Comparison of ENCODE assay signal across 13 cellular contexts in genomic region chr19:1648926-1649541, GRCh38. TPM values are rescaled to one million over a fixed set of nuclear protein-coding genes. Genes with fewer than 3 reads are reported as not detected.
DNase-seq lines count a peak whose midpoint lies in the region; ATAC-seq and TF ChIP-seq lines count a peak whose summit lies in the region.
"Had no signal": no experiment of that assay in that cellular context is flagged by ENCODE, and none has a peak within 500 bp of the region (broad histone marks: within the 10 kb centered on the region; RNA-seq: fewer than 3 reads in every experiment).

No MANE protein-coding gene starts in this region.

- peak overlapping the region in 2 of 4 donors; percentile 84 to 96 for H3K27ac ChIP-seq in Peyer's patch
- H3K27ac ChIP-seq in mesendoderm (ENCODE audit: low read depth, low read length): no peak overlapping the region
- no peak overlapping the region for H3K27ac ChIP-seq in adrenal gland

- peak overlapping the region; percentile 88 to 98 (median 94) for H3K4me3 Mint-ChIP-seq in naive B cell
- H3K4me3 Mint-ChIP-seq: dendritic cell treated with granulocyte-macrophage colony-stimulating factor and Interleukin-4, amounts not matched to agents 40 ng/mL and 50 ng/mL, for 4 days had no signal

- H3K4me2 ChIP-seq in mesendoderm (ENCODE audit: low read length): no peak overlapping the region

- no peak overlapping the region for H4K5ac ChIP-seq in mesendoderm (ENCODE audit: low read length)

- H3K4me1 ChIP-seq in Peyer's patch (peaks cover 0 to 26% (median 13%) of the 10 kb centered on the region in 4 donors), mesendoderm (ENCODE audit: control insufficient read depth, low read depth, low read length) (peaks cover 2% of the 10 kb centered on the region), adrenal gland (replicated peaks in 1 of 2) (peaks cover 10 to 13% of the 10 kb centered on the region in 2 donors)
- H3K4me1 ChIP-seq: Caco-2 had no signal

- no peak overlapping the region for H3K23ac ChIP-seq in mesendoderm (ENCODE audit: low read length)

- TF ChIP-seq CTCF in GM06990 (IDR thresholded peaks at IDR 0.05; ENCODE audit: insufficient read depth, low read length, poor library complexity, severe bottlenecking): peak; percentile 24
- TF ChIP-seq CTCF in Peyer's patch (IDR thresholded peaks at IDR 0.05): no peak
- TF ChIP-seq CTCF in adrenal gland (IDR thresholded peaks at IDR 0.05): no peak

- H3K18ac ChIP-seq in mesendoderm (ENCODE audit: low read length): no peak overlapping the region

- peaks cover 41% of the 10 kb centered on the region for H3K79me2 ChIP-seq in mesendoderm (ENCODE audit: control insufficient read depth, insufficient read depth, low read length)

- no peak overlapping the region for H3K4ac ChIP-seq in mesendoderm (ENCODE audit: low read depth, low read length)

- ATAC-seq in naive B cell (ENCODE audit: low read depth in 2 of 2): no peak
- no peak for ATAC-seq in left colon

- no peak overlapping the region for H2BK15ac ChIP-seq in mesendoderm (replicated peaks; ENCODE audit: low read depth)

- H3K79me1 ChIP-seq in mesendoderm (ENCODE audit: low read length): peaks cover 13% of the 10 kb centered on the region

- H3K9me3 ChIP-seq in Peyer's patch (no peaks in the 10 kb centered on the region), adrenal gland (replicated peaks in 1 of 3) (no peaks in the 10 kb centered on the region)
- H3K9me3 ChIP-seq: Caco-2 had no signal

- DNase-seq in GM06990 (ENCODE audit: extremely low read depth, insufficient read length) (no peak), GM19240 (ENCODE audit: insufficient read length, low spot score) (peak; percentile 47), Peyer's patch (peak in 2 of 3 donors; percentile 68 to 73), naive B cell (peak; percentile 53), mesendoderm (no peak), adrenal gland (no peak), left colon (no peak), SIG-M5 (lab: John Stamatoyannopoulos, UW) (no peak)
- DNase-seq: activated effector memory CD4-positive, alpha-beta T cell treated with anti-CD3 and anti-CD28 coated beads, Interleukin-2, amount 50 U/mL, for 16 hours; Caco-2; hippocampal formation; NCI-H526 had no signal

- H3K36me3 ChIP-seq in GM06990 (ENCODE audit: control insufficient read depth, insufficient read depth, low read length) (peaks cover 25% of the 10 kb centered on the region), Peyer's patch (peaks cover 0 to 37% (median 0%) of the 10 kb centered on the region in 3 donors), mesendoderm (ENCODE audit: control insufficient read depth, insufficient read depth, low read length) (peaks cover 18% of the 10 kb centered on the region), adrenal gland (replicated peaks in 1 of 2) (peaks cover 0 to 5% of the 10 kb centered on the region in 2 donors)

- H2BK120ac ChIP-seq in mesendoderm (ENCODE audit: low read depth, low read length): no peak overlapping the region

- TF ChIP-seq POLR2A in Peyer's patch (IDR thresholded peaks at IDR 0.05) (no peak), adrenal gland (IDR thresholded peaks at IDR 0.05) (no peak)

- no peaks in the 10 kb centered on the region for H3K9me3 Mint-ChIP-seq in naive B cell
- H3K9me3 Mint-ChIP-seq: dendritic cell treated with granulocyte-macrophage colony-stimulating factor and Interleukin-4, amounts not matched to agents 40 ng/mL and 50 ng/mL, for 4 days had no signal

- peak overlapping the region; percentile 92 to 98 (median 95) for H3K27ac Mint-ChIP-seq in naive B cell
- H3K27ac Mint-ChIP-seq: dendritic cell treated with granulocyte-macrophage colony-stimulating factor and Interleukin-4, amounts not matched to agents 40 ng/mL and 50 ng/mL, for 4 days had no signal

- no peak overlapping the region for H4K8ac ChIP-seq in mesendoderm (ENCODE audit: low read depth, low read length)

- WGBS in mesendoderm (ENCODE audit: extremely low coverage, insufficient coverage, low lambda C conversion rate): no CpG with 5 or more reads among the region's 23 CpGs
- 91 to 94% (median 92%) methylated on average over 9 to 23 of the region's 23 CpGs for WGBS in adrenal gland, 4 donors

- H2BK5ac ChIP-seq in mesendoderm (ENCODE audit: low read length): no peak overlapping the region

- H2AK5ac ChIP-seq in mesendoderm (ENCODE audit: low read length): no peak overlapping the region

- no peak overlapping the region for H3K9ac ChIP-seq in mesendoderm (ENCODE audit: low read length)

- intact Hi-C loops in adrenal gland (cut with DNase I) (no loop called here), left colon (cut with DNase I, micrococcal nuclease) (no loop called here)

- H3K27me3 ChIP-seq in GM06990 (replicated peaks; ENCODE audit: control insufficient read depth, insufficient read depth, low read length): no peaks in the 10 kb centered on the region
- H3K27me3 ChIP-seq in Peyer's patch: no peaks in the 10 kb centered on the region
- no peaks in the 10 kb centered on the region for H3K27me3 ChIP-seq in mesendoderm (ENCODE audit: insufficient read depth, low read length, poor library complexity)
- no peaks in the 10 kb centered on the region for H3K27me3 ChIP-seq in adrenal gland

- peaks cover 29 to 57% (median 52%) of the 10 kb centered on the region in 3 donors for H3K4me1 Mint-ChIP-seq in naive B cell

- H3K27me3 Mint-ChIP-seq in naive B cell: no peaks in the 10 kb centered on the region

- peak overlapping the region; percentile 70 for H3K4me3 ChIP-seq in GM06990 (replicated peaks; ENCODE audit: low read depth, low read length)
- H3K4me3 ChIP-seq in Peyer's patch: peak overlapping the region in 1 of 4 donors; percentile 25
- no peak overlapping the region for H3K4me3 ChIP-seq in mesendoderm (ENCODE audit: low read length)
- no peak overlapping the region for H3K4me3 ChIP-seq in adrenal gland

- no peak overlapping the region for H3K56ac ChIP-seq in mesendoderm (ENCODE audit: low read length)

- peaks cover 0 to 7% of the 10 kb centered on the region in 2 donors for H3K36me3 Mint-ChIP-seq in naive B cell

RNA-seq across cellular contexts. Expression of gene TCF3, which starts 3.4 kb away (rescaled TPM):
- 100 to 1,000 TPM in 1 of 4 donors, 10 to 100 TPM in 3; 49.2 to 112 (median 80.3) TPM for total RNA-seq in Peyer's patch
- 10 to 100 TPM; 17.5 to 45.6 (median 24.8) TPM for polyA plus RNA-seq in naive B cell (ENCODE audit: low read depth in 6 of 6)
- polyA plus RNA-seq in mesendoderm (2013, experiment 1 of 2): 221 TPM
- polyA plus RNA-seq in mesendoderm (2013, experiment 2 of 2): 219 TPM
- 10 to 100 TPM; 23.8 to 96.0 (median 44.4) TPM for total RNA-seq in adrenal gland
- 10 to 100 TPM in 2 of 3 donors, 1 to 10 TPM in 1; 8.5 to 45.1 (median 44.2) TPM for polyA plus RNA-seq in adrenal gland
- 10 to 100 TPM; 64.1 to 64.7 TPM for total RNA-seq in left colon

RNA-seq across cellular contexts. Expression of gene UQCR11, which starts 43.8 kb away (rescaled TPM):
- 100 to 1,000 TPM in 1 of 4 donors, 10 to 100 TPM in 3; 59.8 to 122 (median 94.3) TPM for total RNA-seq in Peyer's patch
- 100 to 1,000 TPM; 358 to 546 (median 438) TPM for polyA plus RNA-seq in naive B cell (ENCODE audit: low read depth in 6 of 6)
- polyA plus RNA-seq in mesendoderm (2013, experiment 1 of 2): 102 TPM
- polyA plus RNA-seq in mesendoderm (2013, experiment 2 of 2): 103 TPM
- total RNA-seq in adrenal gland: 100 to 1,000 TPM in 5 of 8 donors, 10 to 100 TPM in 3; 47.1 to 336 (median 240) TPM
- 100 to 1,000 TPM in 1 of 3 donors, 10 to 100 TPM in 2; 91.7 to 122 (median 96.9) TPM for polyA plus RNA-seq in adrenal gland
- total RNA-seq in left colon: 100 to 1,000 TPM; 337 to 359 TPM

RNA-seq across cellular contexts. Expression of gene MBD3, which starts 56.4 kb away (rescaled TPM):
- total RNA-seq in Peyer's patch (100 to 1,000 TPM in 1 of 4 donors, 10 to 100 TPM in 3; 58.7 to 110 (median 81.6) TPM), adrenal gland (100 to 1,000 TPM in 4 of 8 donors, 10 to 100 TPM in 4; 60.6 to 144 (median 97.2) TPM), left colon (10 to 100 TPM; 47.7 to 57.5 TPM)
- polyA plus RNA-seq in naive B cell (ENCODE audit: low read depth in 6 of 6) (10 to 100 TPM in 4 of 6 donors, 1 to 10 TPM in 2; 7.7 to 24.4 (median 12.9) TPM), adrenal gland (100 to 1,000 TPM in 1 of 3 donors, 10 to 100 TPM in 1, 1 to 10 TPM in 1; 3.5 to 221 (median 95.8) TPM)
- 64.6 TPM for polyA plus RNA-seq in mesendoderm (2013, experiment 1 of 2)
- 63.6 TPM for polyA plus RNA-seq in mesendoderm (2013, experiment 2 of 2)

Comparison
In these comparisons a context has a peak if more than half of its experiments do, and no peak if none do; other contexts are left out.
1. DNase-seq: peak in GM19240 (single experiment), Peyer's patch (2 of 3) and naive B cell (single experiment); none in GM06990 (single experiment), mesendoderm (single experiment), adrenal gland (0 of 7), left colon (0 of 2) and SIG-M5 (single experiment).